Comparison of ENCODE assay signal across 8 cellular contexts in genomic region chr14:39114073-39114838, GRCh38. TPM values are rescaled to one million over a fixed set of nuclear protein-coding genes. Genes with fewer than 3 reads are reported as not detected.
DNase-seq lines count a peak whose midpoint lies in the region; ATAC-seq and TF ChIP-seq lines count a peak whose summit lies in the region.

TSS of gene GEMIN2 (plus strand) at chr14:39114323. CDS start at chr14:39114339, 16 bp downstream.

- no peak for TF ChIP-seq CTCF in CD8-positive, alpha-beta T cell (IDR thresholded peaks at IDR 0.05)
- no peak for TF ChIP-seq CTCF in lung (IDR thresholded peaks at IDR 0.05; ENCODE audit: control extremely low read depth, extremely low read depth)

- H3K4me1 Mint-ChIP-seq in CD8-positive, alpha-beta T cell (ENCODE audit: low read depth), result peaks cover 28% of the 10 kb centered on the region

- no peaks in the 10 kb centered on the region for H3K9me3 ChIP-seq in CD8-positive, alpha-beta T cell (ENCODE audit: low read length)
- H3K9me3 ChIP-seq in lung (ENCODE audit: control insufficient read depth in 2 of 2, insufficient read depth in 1 of 2, low read length in 1 of 2), result no peaks in the 10 kb centered on the region

- H3K27me3 ChIP-seq in CD8-positive, alpha-beta T cell (ENCODE audit: insufficient read depth, low read length), result no peaks in the 10 kb centered on the region
- no peaks in the 10 kb centered on the region for H3K27me3 ChIP-seq in lung (ENCODE audit: control insufficient read depth, insufficient read depth)

- H3K4me3 ChIP-seq in CD8-positive, alpha-beta T cell (ENCODE audit: low read depth, low read length), result peak within 1 kb of the TSS; percentile 73
- peak within 1 kb of the TSS; percentile 86 for H3K4me3 ChIP-seq in lung

- peaks cover 24% of the 10 kb centered on the region for H3K36me3 Mint-ChIP-seq in CD8-positive, alpha-beta T cell

- peak; percentile 98 for ATAC-seq in CD8-positive, alpha-beta T cell
- peak; percentile 95 for ATAC-seq in GM19467 (IDR thresholded peaks at IDR 0.05; ENCODE audit: unreplicated experiment)
- peak; percentile 98 for ATAC-seq in lung (ENCODE audit: insufficient read depth, low FRiP score)

- H3K27ac Mint-ChIP-seq in CD8-positive, alpha-beta T cell, result peak within 1 kb of the TSS; percentile 98

- H3K4me1 ChIP-seq in CD8-positive, alpha-beta T cell (ENCODE audit: insufficient read depth, low read length), result peaks cover 8% of the 10 kb centered on the region
- H3K4me1 ChIP-seq in lung (ENCODE audit: control insufficient read depth in 2 of 2, insufficient read depth in 2 of 2, low read length in 2 of 2), result peaks cover 1 to 4% of the 10 kb centered on the region in 2 donors

- CTCF ChIA-PET in CD8-positive, alpha-beta T cell (lab: Charles Lee), result interaction anchor here (1.0 kb wide), 1 partner anchor 60 kb away, joined by 3 read pairs; no protein-coding TSS in a partner anchor

- no peaks in the 10 kb centered on the region for H3K27me3 Mint-ChIP-seq in CD8-positive, alpha-beta T cell (ENCODE audit: low read depth)

- POLR2A ChIA-PET in CD8-positive, alpha-beta T cell (lab: Charles Lee), result interaction anchor here (0.6 to 2.2 kb wide), 8 partner anchors 8 to 318 kb away, joined by 3 to 22 read pairs (median 4); partner anchors contain the start of genes FBXO33, SEC23A and TRAPPC6B

- H3K27ac ChIP-seq in CD8-positive, alpha-beta T cell (ENCODE audit: low read depth, low read length), result peak within 1 kb of the TSS; percentile 72
- peak within 1 kb of the TSS; percentile 81 to 84 for H3K27ac ChIP-seq in lung (ENCODE audit: low read depth in 1 of 2, low read length in 1 of 2)

- no peaks in the 10 kb centered on the region for H3K9me3 Mint-ChIP-seq in CD8-positive, alpha-beta T cell

- WGBS in lung, 2 donors, result 1 to 2% methylated on average over 40 of the region's 40 CpGs

- peaks cover 5% of the 10 kb centered on the region for H3K36me3 ChIP-seq in CD8-positive, alpha-beta T cell (ENCODE audit: insufficient read depth, low read length)
- peaks cover 3 to 4% of the 10 kb centered on the region in 2 donors for H3K36me3 ChIP-seq in lung (ENCODE audit: control insufficient read depth in 2 of 2, insufficient read depth in 2 of 2, low read length in 2 of 2)

- intact Hi-C loops in CD8-positive, alpha-beta T cell (cut with DNase I, micrococcal nuclease), result loop anchor here (1.0 to 5.0 kb wide), 5 partner anchors 11 to 153 kb away; partner anchors contain the start of genes SEC23A (in 2 of the 2), TRAPPC6B (in 2 of the 2) and PNN (in 1 of the 2)

- H3K4me3 Mint-ChIP-seq in CD8-positive, alpha-beta T cell, result peak within 1 kb of the TSS; percentile 99

- DNase-seq in CD8-positive, alpha-beta T cell, result peak; percentile 86 to 95 (median 92)
- peak; percentile 94 for DNase-seq in HS-27A (ENCODE audit: low read depth)
- DNase-seq in NK-92 (lab: John Stamatoyannopoulos, UW; ENCODE audit: unreplicated experiment), result peak; percentile 67
- peak; percentile 86 to 87 for DNase-seq in activated CD8-positive, alpha-beta memory T cell treated with anti-CD3 and anti-CD28 coated beads for 1 hour (ENCODE audit: extremely low read depth in 1 of 2, low read depth in 1 of 2)
- DNase-seq in effector CD8-positive, alpha-beta T cell (lab: John Stamatoyannopoulos, UW), result peak; percentile 92
- DNase-seq in lung (ENCODE audit: low spot score), result peak; percentile 94
- DNase-seq in stimulated activated CD4-positive, alpha-beta T cell treated with anti-CD3 and anti-CD28 coated beads, TNF-alpha, amount 100 ng/mL, for 4 hours (ENCODE audit: low read depth in 3 of 3), result peak; percentile 86 to 91 (median 90)

RNA-seq across cellular contexts. Expression of gene GEMIN2, which starts in this region (rescaled TPM):
- 10 to 100 TPM; 14.0 to 14.5 TPM for total RNA-seq in CD8-positive, alpha-beta T cell
- total RNA-seq in lung, result 10 to 100 TPM in 1 of 2 donors, 1 to 10 TPM in 1; 7.3 to 19.8 TPM
- polyA plus RNA-seq in lung, result 10 to 100 TPM in 1 of 2 donors, 1 to 10 TPM in 1; 9.5 to 10.1 TPM

Comparison
In these comparisons a context has a peak if more than half of its experiments do, and no peak if none do; other contexts are left out.
1. Peak in every context shown above with its lines: DNase-seq, ATAC-seq, H3K4me3 ChIP-seq and H3K27ac ChIP-seq.